In the genomic region with DNA sequence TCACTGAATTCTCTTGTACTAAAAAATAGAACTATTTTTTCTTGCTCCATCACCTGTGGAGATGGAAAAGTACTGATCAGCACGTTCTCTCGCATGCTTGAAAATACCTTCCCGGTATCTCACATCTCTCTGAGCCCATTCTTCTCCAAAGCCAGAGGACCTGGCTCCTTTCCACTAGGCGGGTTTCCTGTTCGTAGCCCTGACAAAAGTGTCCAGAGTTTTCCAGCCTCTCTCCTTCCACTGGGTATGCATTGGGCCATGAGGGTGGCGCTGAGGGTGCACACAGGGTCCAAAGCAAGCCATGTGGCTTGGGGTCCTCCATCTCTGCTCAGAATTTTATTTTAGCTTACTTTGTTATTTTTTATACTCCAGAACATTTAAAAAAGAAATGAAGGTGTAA, we compare ENCODE assay signal across 23 cellular contexts. TPM values are rescaled to one million over a fixed set of nuclear protein-coding genes. Genes with fewer than 3 reads are reported as not detected.
"Had no signal": no experiment of that assay in that cellular context is flagged by ENCODE, and none has a peak within 500 bp of the region (broad histone marks: within the 10 kb centered on the region; RNA-seq: fewer than 3 reads in every experiment).

No MANE protein-coding gene starts in this region.

- H3K9me3 ChIP-seq: esophagus squamous epithelium, left lung, ovary, right lobe of liver, spleen, stomach, thoracic aorta, transverse colon had no signal

- ATAC-seq: left lung; naive thymus-derived CD4-positive, alpha-beta T cell had no signal

- DNase-seq: cortex of kidney; effector memory CD4-positive, alpha-beta T cell; esophagus squamous epithelium; foreskin fibroblast; hippocampal formation; kidney glomerular epithelial cell; left lung; mesendoderm; naive thymus-derived CD4-positive, alpha-beta T cell; nephron progenitor cell; ovary; right lobe of liver; spleen; stimulated activated CD4-positive, alpha-beta T cell treated with anti-CD3 and anti-CD28 coated beads, Interleukin-15, amount 100 ng/mL, for 24 hours; stimulated activated CD4-positive, alpha-beta T cell treated with anti-CD3 and anti-CD28 coated beads, Interleukin-1b, Interleukin-23, amount 100 ng/mL, for 48 hours; stimulated activated CD4-positive, alpha-beta T cell treated with anti-CD3 and anti-CD28 coated beads, Interleukin-4, amount 100 ng/mL, for 4 hours; stimulated activated naive CD4-positive, alpha-beta T cell; stomach; substantia nigra; transverse colon had no signal

- H3K4me1 ChIP-seq: esophagus squamous epithelium, right lobe of liver, transverse colon had no signal

- H3K36me3 ChIP-seq: esophagus squamous epithelium, left lung, ovary, right lobe of liver, spleen, stomach, thoracic aorta, transverse colon had no signal

- H3K27ac ChIP-seq: esophagus squamous epithelium, left lung, ovary, right lobe of liver, stomach, thoracic aorta, transverse colon had no signal

- H3K27me3 ChIP-seq: esophagus squamous epithelium, left lung, ovary, right lobe of liver, spleen, stomach, transverse colon had no signal

- H3K4me3 ChIP-seq: esophagus squamous epithelium, left lung, lung, ovary, right lobe of liver, spleen, stomach, thoracic aorta, transverse colon had no signal

RNA-seq across cellular contexts. Expression of a gene that starts 16.3 kb away (rescaled TPM):
- total RNA-seq: progenitor cell of endocrine pancreas had no signal
